In genomic region chr3:101936419-101937331, GRCh38 we compare ENCODE assay signal across 8 cellular contexts.
DNase-seq lines count a peak whose midpoint lies in the region; ATAC-seq and FAIRE-seq lines count a peak whose summit lies in the region.

No MANE protein-coding gene starts in this region.

- FAIRE-seq in RCC 7860 (lab: Jason Lieb, UNC) = peak; percentile 99

- peak; percentile 92 for ATAC-seq in GM18907 (IDR thresholded peaks at IDR 0.05; ENCODE audit: unreplicated experiment)
- ATAC-seq in HG03060 (IDR thresholded peaks at IDR 0.05; ENCODE audit: low read depth, unreplicated experiment) = peak; percentile 96
- ATAC-seq in sciatic nerve = peak; percentile 79

- DNase-seq in AG20443 (ENCODE audit: low spot score) (peak; percentile 80), RCC 7860 (ENCODE audit: low spot score) (peak; percentile 95), dedifferentiated amniotic fluid mesenchymal stem cell (ENCODE audit: extremely low spot score) (peak; percentile 94), sciatic nerve (ENCODE audit: low spot score) (no peak), NCI-H524 treated with DMSO at 0.1 percent for 48 hours (lab: John Stamatoyannopoulos, UW) (no peak), HT-29 (ENCODE audit: low spot score) (no peak)

- intact Hi-C loops in sciatic nerve (cut with DNase I) = no loop called here

Comparison
In these comparisons a context has a peak if more than half of its experiments do, and no peak if none do; other contexts are left out.
1. DNase-seq: peak in AG20443 (single experiment), RCC 7860 (single experiment) and dedifferentiated amniotic fluid mesenchymal stem cell (single experiment); none in sciatic nerve (single experiment), NCI-H524 treated with DMSO at 0.1 percent for 48 hours (single experiment) and HT-29 (single experiment).
2. Peak in every context shown above with its lines, with median percentiles within 50 percentile points of each other: ATAC-seq.